In the genomic region with DNA sequence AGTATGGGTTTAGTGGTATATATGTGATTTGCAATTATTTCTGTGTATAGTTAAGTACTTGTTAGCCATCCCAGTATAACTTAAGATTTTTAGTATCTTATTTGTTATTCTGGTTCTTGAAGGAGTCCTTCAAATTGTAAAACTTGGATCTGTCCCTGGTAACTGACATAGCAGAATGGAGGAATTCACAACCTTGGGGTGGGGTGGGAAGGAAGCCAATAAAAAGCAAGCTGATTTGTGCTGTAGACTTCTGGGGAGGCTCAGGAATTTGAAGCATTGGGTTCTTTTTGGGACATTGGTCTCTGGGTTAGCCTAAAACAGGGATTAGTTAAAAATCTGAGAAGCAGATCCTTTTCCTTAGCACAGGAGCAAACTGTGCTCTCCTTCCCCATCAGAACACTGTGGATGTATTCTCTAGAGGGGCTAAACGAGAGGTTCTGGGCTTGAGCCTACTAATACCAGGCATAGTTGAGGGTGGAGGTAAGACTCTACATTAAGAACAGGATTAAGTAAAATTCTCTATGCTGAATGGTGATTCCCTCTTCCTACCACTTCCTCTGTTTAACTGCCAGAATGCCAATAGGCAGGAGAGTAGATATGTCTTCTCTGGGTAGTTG, we compare ENCODE assay signal across 16 cellular contexts. TPM values are rescaled to one million over a fixed set of nuclear protein-coding genes. Genes with fewer than 3 reads are reported as not detected.
DNase-seq lines count a peak whose midpoint lies in the region; TF ChIP-seq lines count a peak whose summit lies in the region.
"Had no signal": no experiment of that assay in that cellular context is flagged by ENCODE, and none has a peak within 500 bp of the region (broad histone marks: within the 10 kb centered on the region; RNA-seq: fewer than 3 reads in every experiment).

No MANE protein-coding gene starts in this region.

- H3K4me3 ChIP-seq in AG04449 (ENCODE audit: low read depth, low read length) (no peak overlapping the region), stomach (no peak overlapping the region)
- H3K4me3 ChIP-seq: suprapubic skin had no signal

- no peaks in the 10 kb centered on the region for H3K27me3 ChIP-seq in stomach
- H3K27me3 ChIP-seq: suprapubic skin had no signal

- H3K4me1 Mint-ChIP-seq in HFFc6 (ENCODE audit: low read depth) (peaks cover 23% of the 10 kb centered on the region), brain (no peaks in the 10 kb centered on the region)

- no peak for TF ChIP-seq CTCF in AG04449 (IDR thresholded peaks at IDR 0.05; ENCODE audit: insufficient read depth, low read length, missing control alignments)
- no peak for TF ChIP-seq CTCF in HFFc6 (IDR thresholded peaks at IDR 0.05)
- no peak for TF ChIP-seq CTCF in brain (conservative IDR thresholded peaks at IDR 0.05)
- TF ChIP-seq CTCF in stomach (IDR thresholded peaks at IDR 0.05) = no peak

- CTCF ChIA-PET in AG04449 (lab: Yijun Ruan, JAX) = interaction anchor here (1.0 kb wide), 1 partner anchor 107 kb away, joined by 3 read pairs; the partner anchor contains the start of gene C3orf33

- no peaks in the 10 kb centered on the region for H3K27me3 Mint-ChIP-seq in HFFc6 (ENCODE audit: insufficient read depth)
- no peaks in the 10 kb centered on the region for H3K27me3 Mint-ChIP-seq in brain
- H3K27me3 Mint-ChIP-seq: T-cell had no signal

- POLR2A ChIA-PET in AG04449 (lab: Yijun Ruan, JAX) = no interaction called here

- WGBS in stomach, 5 donors = 60 to 90% (median 85%) methylated on average over 1 of the region's 1 CpG

- H3K4me3 Mint-ChIP-seq in HFFc6 = no peak overlapping the region
- H3K4me3 Mint-ChIP-seq in brain = no peak overlapping the region
- H3K4me3 Mint-ChIP-seq: T-cell had no signal

- H3K9me3 Mint-ChIP-seq in HFFc6 = no peaks in the 10 kb centered on the region
- H3K9me3 Mint-ChIP-seq in brain = no peaks in the 10 kb centered on the region

- peak overlapping the region; percentile 64 for H3K27ac Mint-ChIP-seq in HFFc6
- peak overlapping the region in 3 of 5 experiments; percentile 6 to 57 (median 7) for H3K27ac Mint-ChIP-seq in brain

- TF ChIP-seq POLR2A in stomach (IDR thresholded peaks at IDR 0.05) = no peak

- no peak for TF ChIP-seq EP300 in stomach (IDR thresholded peaks at IDR 0.05)

- intact Hi-C loops in stomach (cut with DNase I; ENCODE audit: low total_unique reads) = no loop called here

- H3K36me3 ChIP-seq in stomach = peaks cover 31 to 100% (median 88%) of the 10 kb centered on the region in 4 donors

- no peaks in the 10 kb centered on the region for H3K4me1 ChIP-seq in stomach
- H3K4me1 ChIP-seq: parathyroid adenoma, suprapubic skin had no signal

- H3K36me3 Mint-ChIP-seq in HFFc6 (ENCODE audit: low read depth) = peaks cover 32% of the 10 kb centered on the region
- peaks cover 97% of the 10 kb centered on the region for H3K36me3 Mint-ChIP-seq in brain

- peak overlapping the region in 1 of 5 donors; percentile 3 for H3K27ac ChIP-seq in stomach
- H3K27ac ChIP-seq: parathyroid adenoma, suprapubic skin, WERI-Rb-1 had no signal

- H3K9me3 ChIP-seq in stomach = no peaks in the 10 kb centered on the region
- H3K9me3 ChIP-seq: suprapubic skin had no signal

- DNase-seq in AG04449 (ENCODE audit: low read depth, low spot score) (peak; percentile 34), HFFc6 (peak; percentile 22), myocyte (ENCODE audit: low read depth) (peak; percentile 62), stomach (no peak), Kasumi-1 (lab: John Stamatoyannopoulos, UW) (no peak), glomerular visceral epithelial cell (ENCODE audit: extremely low spot score) (no peak), mucosa of gallbladder (ENCODE audit: low spot score) (no peak)
- DNase-seq: activated naive CD4-positive, alpha-beta T cell treated with Interleukin-2 at 50 U/mL for 16 hours; islet precursor cell; NCI-H1930; NCI-H526 treated with DMSO at 0.1 percent for 48 hours; T-cell; WERI-Rb-1 had no signal

RNA-seq across cellular contexts. Expression of gene GMPS, which starts 42.2 kb away (rescaled TPM):
- 10 to 100 TPM; 63.5 to 90.2 (median 75.0) TPM for total RNA-seq in HFFc6 (2021; fragmentation: NEBNext Ultra II Directional; extraction: Animal tissue kit (Norgen Biotek cat#: 25700))
- polyA plus RNA-seq in brain (ENCODE audit: insufficient read depth, low read depth, low replicate concordance) (61.0 TPM), stomach (10 to 100 TPM; 14.4 to 24.1 (median 21.2) TPM)
- total RNA-seq in myocyte (34.7 and 36.8 TPM in 2 replicates), stomach (10 to 100 TPM in 3 of 5 donors, 1 to 10 TPM in 2; 4.6 to 43.7 (median 26.8) TPM), mucosa of gallbladder (36.7 TPM)
- 22.9 TPM for polyA plus RNA-seq in myocyte (2012)

RNA-seq across cellular contexts. Expression of gene SLC33A1, which starts 58.5 kb away (rescaled TPM):
- total RNA-seq in HFFc6 (2021; fragmentation: NEBNext Ultra II Directional; extraction: Animal tissue kit (Norgen Biotek cat#: 25700)) = 10 to 100 TPM; 20.7 to 31.8 (median 26.9) TPM
- polyA plus RNA-seq in brain (ENCODE audit: insufficient read depth, low read depth, low replicate concordance) = 16.3 TPM
- total RNA-seq in myocyte = 27.7 and 31.6 TPM in 2 replicates
- 25.5 TPM for polyA plus RNA-seq in myocyte (2012)
- total RNA-seq in stomach = 10 to 100 TPM in 4 of 5 donors, 1 to 10 TPM in 1; 9.9 to 51.0 (median 27.0) TPM
- 1 to 10 TPM; 3.1 to 5.8 (median 4.0) TPM for polyA plus RNA-seq in stomach
- total RNA-seq in mucosa of gallbladder = 47.8 TPM

Comparison
In these comparisons a context has a peak if more than half of its experiments do, and no peak if none do; other contexts are left out.
1. DNase-seq: peak in AG04449 (single experiment), HFFc6 (single experiment) and myocyte (single experiment); none in stomach (single experiment), Kasumi-1 (0 of 2), glomerular visceral epithelial cell (single experiment) and mucosa of gallbladder (single experiment).